1 cellular context compared by ENCODE assay signal in the genomic region with DNA sequence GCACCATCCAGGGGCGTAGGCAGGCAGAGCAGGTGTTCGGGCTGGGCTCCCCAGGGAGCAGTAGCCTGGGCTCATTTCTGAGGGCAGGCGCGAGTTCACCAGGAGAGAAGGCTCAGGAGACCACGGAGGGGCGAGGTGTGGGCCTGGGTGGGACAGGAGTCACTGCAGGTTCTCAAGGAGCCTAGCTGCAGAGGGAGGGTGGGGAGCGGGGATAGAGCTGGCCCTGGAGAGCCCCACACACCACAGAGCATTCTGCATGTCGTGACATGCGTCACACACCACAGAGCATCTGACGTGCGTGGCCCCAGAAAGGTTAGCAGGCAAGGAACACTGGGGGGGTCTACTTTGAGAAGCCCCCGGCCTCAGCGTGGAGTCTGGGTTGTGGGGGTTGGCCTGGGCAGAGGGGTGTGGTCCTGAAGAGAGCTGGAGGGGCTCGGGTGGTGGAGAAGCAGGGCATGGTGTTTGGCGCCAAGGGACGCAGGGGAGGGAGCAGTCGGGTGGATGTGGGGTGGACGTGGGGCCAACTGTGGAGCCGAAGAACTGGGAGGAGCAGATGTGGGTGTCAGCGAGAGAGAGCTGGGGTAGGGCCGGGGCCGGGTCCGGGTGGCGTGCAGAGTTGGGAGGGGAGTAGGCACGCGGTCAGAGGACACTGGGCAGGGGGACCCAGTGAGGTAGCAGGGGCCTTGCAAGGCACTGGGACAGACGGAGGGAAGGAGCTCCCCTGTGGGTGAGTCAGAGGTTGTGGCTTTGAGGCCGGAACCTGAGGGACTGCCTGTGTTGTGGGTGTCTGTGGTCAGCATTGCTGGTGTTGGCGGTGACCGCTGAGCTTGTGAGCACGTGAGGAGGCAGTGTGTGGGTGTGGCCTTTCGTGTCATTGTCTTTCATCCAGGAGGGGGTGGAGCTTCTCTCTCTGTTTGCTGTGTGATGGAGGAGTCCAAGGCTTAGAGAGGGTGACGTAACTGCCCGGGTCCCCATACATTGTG.
TF ChIP-seq lines count a peak whose summit lies in the region.

No MANE protein-coding gene starts in this region.

TF ChIP-seq in K562, 482 proteins besides CTCF, POLR2A, EP300 and RAD21 (continued from another document and continues in another):
- peak; percentile 94; the same call in 1 of the 2 replicates for TF ChIP-seq ZNF609 (CRISPR knock-in tag; IDR thresholded peaks at IDR 0.05; ENCODE audit: borderline replicate concordance)
- no peak for TF ChIP-seq ILK (tag; IDR thresholded peaks at IDR 0.05; ENCODE audit: borderline replicate concordance, low read depth)
- TF ChIP-seq DEAF1 (CRISPR knock-in tag; IDR thresholded peaks at IDR 0.05) = no peak
- no peak for TF ChIP-seq ZNF263 (CRISPR knock-in tag; IDR thresholded peaks at IDR 0.05; ENCODE audit: borderline replicate concordance)
- no peak for TF ChIP-seq FOXJ2 (tag; IDR thresholded peaks at IDR 0.05)
- no peak for TF ChIP-seq ZNF12 (CRISPR knock-in tag; IDR thresholded peaks at IDR 0.05)
- TF ChIP-seq STAT5A (IDR thresholded peaks at IDR 0.05; ENCODE audit: borderline replicate concordance, low read length) = no peak
- TF ChIP-seq BHLHE40 (IDR thresholded peaks at IDR 0.05; ENCODE audit: low read length) = peak; percentile 100
- TF ChIP-seq DDX20 (tag; IDR thresholded peaks at IDR 0.05; ENCODE audit: low read depth) = no peak
- no peak for TF ChIP-seq CHD4 (IDR thresholded peaks at IDR 0.05; ENCODE audit: insufficient read depth, insufficient replicate concordance, low read depth, low read length, poor library complexity, severe bottlenecking)
- TF ChIP-seq, protein P1, sequence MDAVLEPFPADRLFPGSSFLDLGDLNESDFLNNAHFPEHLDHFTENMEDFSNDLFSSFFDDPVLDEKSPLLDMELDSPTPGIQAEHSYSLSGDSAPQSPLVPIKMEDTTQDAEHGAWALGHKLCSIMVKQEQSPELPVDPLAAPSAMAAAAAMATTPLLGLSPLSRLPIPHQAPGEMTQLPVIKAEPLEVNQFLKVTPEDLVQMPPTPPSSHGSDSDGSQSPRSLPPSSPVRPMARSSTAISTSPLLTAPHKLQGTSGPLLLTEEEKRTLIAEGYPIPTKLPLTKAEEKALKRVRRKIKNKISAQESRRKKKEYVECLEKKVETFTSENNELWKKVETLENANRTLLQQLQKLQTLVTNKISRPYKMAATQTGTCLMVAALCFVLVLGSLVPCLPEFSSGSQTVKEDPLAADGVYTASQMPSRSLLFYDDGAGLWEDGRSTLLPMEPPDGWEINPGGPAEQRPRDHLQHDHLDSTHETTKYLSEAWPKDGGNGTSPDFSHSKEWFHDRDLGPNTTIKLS (IDR thresholded peaks at IDR 0.05; ENCODE audit: borderline replicate concordance, low read depth) = no peak
- TF ChIP-seq SRSF9 (IDR thresholded peaks at IDR 0.05; ENCODE audit: borderline replicate concordance, low read depth, low read length) = no peak
- TF ChIP-seq ZNF696 (CRISPR knock-in tag; conservative IDR thresholded peaks at IDR 0.05) = no peak
- TF ChIP-seq ETV6 (IDR thresholded peaks at IDR 0.05; ENCODE audit: borderline replicate concordance in 1 of 2, low read depth in 2 of 2, low read length in 1 of 2) = no peak
- TF ChIP-seq ETV6 (CRISPR knock-in tag; IDR thresholded peaks at IDR 0.05; ENCODE audit: borderline replicate concordance) = no peak
- no peak for TF ChIP-seq NFE2L1 (tag; IDR thresholded peaks at IDR 0.05; ENCODE audit: borderline replicate concordance, low read depth)
- TF ChIP-seq CBFA2T3 (IDR thresholded peaks at IDR 0.05) = peak; percentile 42; the same call in 1 of the 2 replicates
- no peak for TF ChIP-seq FOXA3 (CRISPR knock-in tag; conservative IDR thresholded peaks at IDR 0.05 in 1 of 2, IDR thresholded peaks at IDR 0.05 in 1 of 2)
- peak; percentile 89; the same call in 1 of the 2 replicates for TF ChIP-seq TFAP4 (CRISPR knock-in tag; IDR thresholded peaks at IDR 0.05; ENCODE audit: borderline replicate concordance)
- no peak for TF ChIP-seq PRPF4 (IDR thresholded peaks at IDR 0.05; ENCODE audit: insufficient read depth, low read depth, low read length, poor library complexity, severe bottlenecking)
- no peak for TF ChIP-seq BRD9 (IDR thresholded peaks at IDR 0.05; ENCODE audit: low read depth, partially characterized antibody)
- TF ChIP-seq ZSCAN29 (IDR thresholded peaks at IDR 0.05) = no peak
- TF ChIP-seq PML (IDR thresholded peaks at IDR 0.05; ENCODE audit: low read length) = no peak
- no peak for TF ChIP-seq ZFP1 (CRISPR knock-in tag; IDR thresholded peaks at IDR 0.05)
- TF ChIP-seq, protein P2, sequence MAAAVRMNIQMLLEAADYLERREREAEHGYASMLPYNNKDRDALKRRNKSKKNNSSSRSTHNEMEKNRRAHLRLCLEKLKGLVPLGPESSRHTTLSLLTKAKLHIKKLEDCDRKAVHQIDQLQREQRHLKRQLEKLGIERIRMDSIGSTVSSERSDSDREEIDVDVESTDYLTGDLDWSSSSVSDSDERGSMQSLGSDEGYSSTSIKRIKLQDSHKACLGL (CRISPR knock-in tag; IDR thresholded peaks at IDR 0.05; ENCODE audit: borderline replicate concordance, poor library complexity, severe bottlenecking) = no peak
- TF ChIP-seq, protein P3, sequence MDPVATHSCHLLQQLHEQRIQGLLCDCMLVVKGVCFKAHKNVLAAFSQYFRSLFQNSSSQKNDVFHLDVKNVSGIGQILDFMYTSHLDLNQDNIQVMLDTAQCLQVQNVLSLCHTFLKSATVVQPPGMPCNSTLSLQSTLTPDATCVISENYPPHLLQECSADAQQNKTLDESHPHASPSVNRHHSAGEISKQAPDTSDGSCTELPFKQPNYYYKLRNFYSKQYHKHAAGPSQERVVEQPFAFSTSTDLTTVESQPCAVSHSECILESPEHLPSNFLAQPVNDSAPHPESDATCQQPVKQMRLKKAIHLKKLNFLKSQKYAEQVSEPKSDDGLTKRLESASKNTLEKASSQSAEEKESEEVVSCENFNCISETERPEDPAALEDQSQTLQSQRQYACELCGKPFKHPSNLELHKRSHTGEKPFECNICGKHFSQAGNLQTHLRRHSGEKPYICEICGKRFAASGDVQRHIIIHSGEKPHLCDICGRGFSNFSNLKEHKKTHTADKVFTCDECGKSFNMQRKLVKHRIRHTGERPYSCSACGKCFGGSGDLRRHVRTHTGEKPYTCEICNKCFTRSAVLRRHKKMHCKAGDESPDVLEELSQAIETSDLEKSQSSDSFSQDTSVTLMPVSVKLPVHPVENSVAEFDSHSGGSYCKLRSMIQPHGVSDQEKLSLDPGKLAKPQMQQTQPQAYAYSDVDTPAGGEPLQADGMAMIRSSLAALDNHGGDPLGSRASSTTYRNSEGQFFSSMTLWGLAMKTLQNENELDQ (CRISPR knock-in tag; IDR thresholded peaks at IDR 0.05; ENCODE audit: borderline replicate concordance) = no peak
- TF ChIP-seq SAFB2 (IDR thresholded peaks at IDR 0.05; ENCODE audit: borderline replicate concordance, low read depth, low read length, severe bottlenecking) = no peak
- no peak for TF ChIP-seq ZNF217 (CRISPR knock-in tag; IDR thresholded peaks at IDR 0.05)
- TF ChIP-seq, protein P4, sequence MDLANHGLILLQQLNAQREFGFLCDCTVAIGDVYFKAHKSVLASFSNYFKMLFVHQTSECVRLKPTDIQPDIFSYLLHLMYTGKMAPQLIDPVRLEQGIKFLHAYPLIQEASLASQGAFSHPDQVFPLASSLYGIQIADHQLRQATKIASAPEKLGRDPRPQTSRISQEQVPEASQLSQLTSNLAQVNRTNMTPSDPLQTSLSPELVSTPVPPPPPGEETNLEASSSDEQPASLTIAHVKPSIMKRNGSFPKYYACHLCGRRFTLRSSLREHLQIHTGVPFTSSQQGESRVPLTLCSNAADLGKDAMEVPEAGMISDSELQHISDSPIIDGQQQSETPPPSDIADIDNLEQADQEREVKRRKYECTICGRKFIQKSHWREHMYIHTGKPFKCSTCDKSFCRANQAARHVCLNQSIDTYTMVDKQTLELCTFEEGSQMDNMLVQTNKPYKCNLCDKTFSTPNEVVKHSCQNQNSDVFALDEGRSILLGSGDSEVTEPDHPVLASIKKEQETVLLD (IDR thresholded peaks at IDR 0.05) = no peak
- no peak for TF ChIP-seq SRSF1 (IDR thresholded peaks at IDR 0.05; ENCODE audit: low read depth, low read length)
- no peak for TF ChIP-seq ZNF830 (CRISPR knock-in tag; IDR thresholded peaks at IDR 0.05)
- TF ChIP-seq ZC3H8 (IDR thresholded peaks at IDR 0.05) = no peak
- no peak for TF ChIP-seq ADNP (tag; IDR thresholded peaks at IDR 0.05)
- TF ChIP-seq CAMTA2 (CRISPR knock-in tag; conservative IDR thresholded peaks at IDR 0.05) = no peak
- no peak for TF ChIP-seq TSC22D4 (tag; IDR thresholded peaks at IDR 0.05)
- no peak for TF ChIP-seq ZBED1 (IDR thresholded peaks at IDR 0.05)
- no peak for TF ChIP-seq PHF21A (IDR thresholded peaks at IDR 0.05; ENCODE audit: borderline replicate concordance, low read depth)
- TF ChIP-seq ZNF347 (CRISPR knock-in tag; IDR thresholded peaks at IDR 0.05; ENCODE audit: low read depth) = no peak
- TF ChIP-seq SRF (CRISPR knock-in tag; IDR thresholded peaks at IDR 0.05) = no peak
- no peak for TF ChIP-seq XRCC4 (IDR thresholded peaks at IDR 0.05; ENCODE audit: extremely low read depth, insufficient read depth, insufficient read length)
- no peak for TF ChIP-seq WHSC1 (IDR thresholded peaks at IDR 0.05; ENCODE audit: low read length)
- no peak for TF ChIP-seq ZNF778 (CRISPR knock-in tag; IDR thresholded peaks at IDR 0.05)
- TF ChIP-seq ZNF174 (CRISPR knock-in tag; IDR thresholded peaks at IDR 0.05) = no peak
- TF ChIP-seq MEIS2 (IDR thresholded peaks at IDR 0.05; ENCODE audit: partially characterized antibody) = no peak
- TF ChIP-seq CBX5 (IDR thresholded peaks at IDR 0.05; ENCODE audit: borderline replicate concordance, low read depth) = no peak
- TF ChIP-seq, protein P5, sequence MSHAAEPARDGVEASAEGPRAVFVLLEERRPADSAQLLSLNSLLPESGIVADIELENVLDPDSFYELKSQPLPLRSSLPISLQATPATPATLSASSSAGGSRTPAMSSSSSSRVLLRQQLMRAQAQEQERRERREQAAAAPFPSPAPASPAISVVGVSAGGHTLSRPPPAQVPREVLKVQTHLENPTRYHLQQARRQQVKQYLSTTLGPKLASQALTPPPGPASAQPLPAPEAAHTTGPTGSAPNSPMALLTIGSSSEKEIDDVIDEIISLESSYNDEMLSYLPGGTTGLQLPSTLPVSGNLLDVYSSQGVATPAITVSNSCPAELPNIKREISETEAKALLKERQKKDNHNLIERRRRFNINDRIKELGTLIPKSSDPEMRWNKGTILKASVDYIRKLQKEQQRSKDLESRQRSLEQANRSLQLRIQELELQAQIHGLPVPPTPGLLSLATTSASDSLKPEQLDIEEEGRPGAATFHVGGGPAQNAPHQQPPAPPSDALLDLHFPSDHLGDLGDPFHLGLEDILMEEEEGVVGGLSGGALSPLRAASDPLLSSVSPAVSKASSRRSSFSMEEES (CRISPR knock-in tag; IDR thresholded peaks at IDR 0.05) = no peak
- TF ChIP-seq, protein P6, sequence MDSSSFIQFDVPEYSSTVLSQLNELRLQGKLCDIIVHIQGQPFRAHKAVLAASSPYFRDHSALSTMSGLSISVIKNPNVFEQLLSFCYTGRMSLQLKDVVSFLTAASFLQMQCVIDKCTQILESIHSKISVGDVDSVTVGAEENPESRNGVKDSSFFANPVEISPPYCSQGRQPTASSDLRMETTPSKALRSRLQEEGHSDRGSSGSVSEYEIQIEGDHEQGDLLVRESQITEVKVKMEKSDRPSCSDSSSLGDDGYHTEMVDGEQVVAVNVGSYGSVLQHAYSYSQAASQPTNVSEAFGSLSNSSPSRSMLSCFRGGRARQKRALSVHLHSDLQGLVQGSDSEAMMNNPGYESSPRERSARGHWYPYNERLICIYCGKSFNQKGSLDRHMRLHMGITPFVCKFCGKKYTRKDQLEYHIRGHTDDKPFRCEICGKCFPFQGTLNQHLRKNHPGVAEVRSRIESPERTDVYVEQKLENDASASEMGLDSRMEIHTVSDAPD (CRISPR knock-in tag; IDR thresholded peaks at IDR 0.05) = no peak
